ENCODE assay signal across 14 cellular contexts in genomic region chr18:78727877-78728276, GRCh38.
DNase-seq lines count a peak whose midpoint lies in the region; ATAC-seq and TF ChIP-seq lines count a peak whose summit lies in the region.
"Had no signal": no experiment of that assay in that cellular context is flagged by ENCODE, and none has a peak within 500 bp of the region (broad histone marks: within the 10 kb centered on the region; RNA-seq: fewer than 3 reads in every experiment).

No MANE protein-coding gene starts in this region.

- H3K27ac ChIP-seq in endodermal cell (ENCODE audit: low read depth, low read length), result no peak overlapping the region

- peak; percentile 53 for DNase-seq in cardiac septum (ENCODE audit: low spot score)
- DNase-seq in Right ventricle myocardium superior, result no peak
- DNase-seq in endodermal cell, result peak; percentile 26
- peak; percentile 39 for DNase-seq in sciatic nerve (ENCODE audit: low spot score)
- DNase-seq in ureter (ENCODE audit: low spot score), result peak; percentile 22
- DNase-seq in NCI-H345 (lab: John Stamatoyannopoulos, UW), result no peak
- DNase-seq: C1 segment of cervical spinal cord; Calu3; CD4-positive, alpha-beta T cell; DMS 273 treated with DMSO at 0.1 percent for 48 hours; H7 had no signal

- TF ChIP-seq CTCF in endodermal cell (conservative IDR thresholded peaks at IDR 0.05), result no peak

- no peaks in the 10 kb centered on the region for H3K9me3 ChIP-seq in endodermal cell (ENCODE audit: control insufficient read depth, low read length)

- no peak overlapping the region for H3K4me3 Mint-ChIP-seq in endodermal cell
- H3K4me3 Mint-ChIP-seq: B cell; CD4-positive, alpha-beta T cell; IgD-negative memory B cell had no signal

- H3K27ac Mint-ChIP-seq in endodermal cell, result no peak overlapping the region
- H3K27ac Mint-ChIP-seq: B cell; CD4-positive, alpha-beta T cell; IgD-negative memory B cell had no signal

- ATAC-seq in Right ventricle myocardium superior (ENCODE audit: poor library complexity), result no peak
- no peak for ATAC-seq in sciatic nerve
- no peak for ATAC-seq in GM21390 (IDR thresholded peaks at IDR 0.05; ENCODE audit: unreplicated experiment)

- no peaks in the 10 kb centered on the region for H3K9me3 Mint-ChIP-seq in endodermal cell
- H3K9me3 Mint-ChIP-seq: CD4-positive, alpha-beta T cell had no signal

- H3K9ac ChIP-seq in endodermal cell (ENCODE audit: extremely low read depth, low read length, poor library complexity, severe bottlenecking), result no peak overlapping the region

- no peaks in the 10 kb centered on the region for H3K4me1 ChIP-seq in endodermal cell (ENCODE audit: control insufficient read depth, insufficient read depth, low read length)

- 94 to 100% methylated on average over 5 to 11 of the region's 11 CpGs for WGBS in endodermal cell (ENCODE audit: insufficient coverage in 1 of 2, insufficient read length in 1 of 2), 2 experiments

- H3K27me3 ChIP-seq in endodermal cell (ENCODE audit: control insufficient read depth, insufficient read depth, low read length, poor library complexity, severe bottlenecking), result no peaks in the 10 kb centered on the region

- H3K4me3 ChIP-seq in endodermal cell (ENCODE audit: low read length), result no peak overlapping the region

- H3K4me1 Mint-ChIP-seq in endodermal cell, result peaks cover 4% of the 10 kb centered on the region
- H3K4me1 Mint-ChIP-seq: B cell, IgD-negative memory B cell had no signal

- H3K36me3 Mint-ChIP-seq in endodermal cell (ENCODE audit: low read depth), result no peaks in the 10 kb centered on the region
- H3K36me3 Mint-ChIP-seq: IgD-negative memory B cell had no signal

- intact Hi-C loops in cardiac septum (cut with DNase I) (no loop called here), Right ventricle myocardium superior (cut with DNase I) (no loop called here), sciatic nerve (cut with DNase I) (no loop called here)

- no peaks in the 10 kb centered on the region for H3K27me3 Mint-ChIP-seq in endodermal cell (ENCODE audit: insufficient read depth)
- H3K27me3 Mint-ChIP-seq: B cell had no signal

- H3K36me3 ChIP-seq in endodermal cell (ENCODE audit: control insufficient read depth, insufficient read depth, low read length), result no peaks in the 10 kb centered on the region

Comparison
In these comparisons a context has a peak if more than half of its experiments do, and no peak if none do; other contexts are left out.
1. DNase-seq: peak in cardiac septum (single experiment), endodermal cell (single experiment), sciatic nerve (single experiment) and ureter (single experiment); none in Right ventricle myocardium superior (single experiment) and NCI-H345 (single experiment).